In genomic region chr5:179732918-179733763, GRCh38 we compare ENCODE assay signal across 1 cellular context.
TF ChIP-seq lines count a peak whose summit lies in the region.

No MANE protein-coding gene starts in this region.

TF ChIP-seq in A549, 52 proteins besides CTCF, POLR2A, EP300 and RAD21 (continued from another document):
- TF ChIP-seq PBX3 (IDR thresholded peaks at IDR 0.05) (no peak), EHMT2 (IDR thresholded peaks at IDR 0.05; ENCODE audit: low read depth) (no peak)
